Comparison of ENCODE assay signal across 27 cellular contexts in the genomic region with DNA sequence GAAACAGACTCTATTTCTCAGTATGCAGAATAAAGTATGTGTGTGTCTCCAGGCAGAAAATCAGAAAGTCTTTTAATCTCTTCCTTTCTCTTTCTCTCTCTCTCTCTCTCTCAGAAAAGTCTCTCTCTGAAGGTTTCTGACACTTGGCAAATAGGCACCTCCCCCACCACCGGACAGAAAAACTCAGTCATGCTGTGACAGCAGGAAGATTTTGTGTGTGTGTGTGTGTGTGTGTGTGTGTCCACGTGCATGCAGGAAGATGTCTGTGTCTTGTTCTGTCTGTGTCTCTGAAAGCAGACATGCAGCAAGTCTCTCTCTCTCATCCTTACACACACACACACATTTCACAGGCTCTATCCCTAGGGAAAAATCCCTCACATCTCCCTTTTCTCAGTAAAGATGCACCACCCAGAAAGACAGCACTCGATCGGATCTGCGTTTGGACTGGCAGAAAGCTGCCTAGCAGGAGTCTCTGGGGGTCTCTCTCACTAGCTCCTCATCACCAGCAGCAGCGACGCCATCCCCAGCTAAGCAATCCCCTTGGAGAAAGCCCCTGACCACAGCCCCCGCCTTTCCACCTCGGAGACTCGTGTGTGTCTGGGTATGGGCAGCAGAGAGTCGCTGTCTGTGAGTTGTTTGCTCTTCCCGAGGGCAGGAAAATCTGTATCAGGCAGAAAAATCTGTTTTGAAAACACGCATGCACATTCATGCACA.
DNase-seq lines count a peak whose midpoint lies in the region; ATAC-seq and TF ChIP-seq lines count a peak whose summit lies in the region.
"Had no signal": no experiment of that assay in that cellular context is flagged by ENCODE, and none has a peak within 500 bp of the region (broad histone marks: within the 10 kb centered on the region; RNA-seq: fewer than 3 reads in every experiment).

No MANE protein-coding gene starts in this region.

- no peak for TF ChIP-seq CTCF in breast epithelium (IDR thresholded peaks at IDR 0.05)

- H3K27me3 Mint-ChIP-seq in activated T-cell treated with anti-CD3 and anti-CD28 coated beads, Interleukin-2, amount 50 U/mL, for 72 hours (ENCODE audit: low read depth): no peaks in the 10 kb centered on the region
- H3K27me3 Mint-ChIP-seq: CD4-positive, alpha-beta T cell had no signal

- H3K4me1 Mint-ChIP-seq in activated T-cell treated with anti-CD3 and anti-CD28 coated beads, Interleukin-2, amount 50 U/mL, for 72 hours (ENCODE audit: low read depth): no peaks in the 10 kb centered on the region
- H3K4me1 Mint-ChIP-seq: activated B cell treated with CpG ODN at 0.5 μM for 24 hours; stimulated activated memory B cell treated with anti-CD40 and anti-IgM and Interleukin-4, amounts not matched to agents 10 μg/mL and 1 μg/mL and 100 μg/mL, for 72 hours had no signal

- peak overlapping the region; percentile 32 for H3K4me3 ChIP-seq in endocrine pancreas (ENCODE audit: control insufficient read depth, insufficient read depth, low read length)
- H3K4me3 ChIP-seq in breast epithelium: no peak overlapping the region
- H3K4me3 ChIP-seq: gastroesophageal sphincter, MG63, mucosa of descending colon, SJSA1 had no signal

- peak; percentile 27 for DNase-seq in NCI-H2171 treated with DMSO at 0.1 percent for 48 hours (lab: John Stamatoyannopoulos, UW)
- no peak for DNase-seq in NCI-H2171 (lab: John Stamatoyannopoulos, UW)
- DNase-seq in stimulated activated CD4-positive, alpha-beta T cell treated with anti-CD3 and anti-CD28 coated beads, Interleukin-15, amount 100 ng/mL, for 24 hours: peak; percentile 18
- no peak for DNase-seq in stimulated activated CD4-positive, alpha-beta T cell treated with anti-CD3 and anti-CD28 coated beads, Interleukin-4, amount 100 ng/mL, for 1 hour
- no peak for DNase-seq in activated T-cell treated with anti-CD3 and anti-CD28 coated beads, Interleukin-2, amount 50 U/mL, for 72 hours
- no peak for DNase-seq in breast epithelium (ENCODE audit: low spot score in 2 of 2)
- DNase-seq: 8988T; activated B cell treated with CpG ODN at 0.5 μM for 24 hours; anterior cingulate cortex; CD4-positive, alpha-beta T cell; hippocampal formation; left cardiac atrium; MG63; mucosa of descending colon; natural killer cell; NCI-H1105; NCI-H2029; NCI-H345; NCI-H748 treated with DMSO at 0.1 percent for 48 hours; trophoblast cell had no signal

- intact Hi-C loops in breast epithelium (cut with DNase I; ENCODE audit: low total_unique reads): no loop called here

- H3K36me3 ChIP-seq in endocrine pancreas (ENCODE audit: control insufficient read depth, insufficient read depth, low read length): no peaks in the 10 kb centered on the region
- H3K36me3 ChIP-seq in breast epithelium: no peaks in the 10 kb centered on the region
- H3K36me3 ChIP-seq: gastroesophageal sphincter, MG63, SJSA1 had no signal

- no peak overlapping the region for H3K27ac ChIP-seq in breast epithelium
- H3K27ac ChIP-seq: gastroesophageal sphincter, KMS-11, SJSA1 had no signal

- H3K27ac Mint-ChIP-seq in activated T-cell treated with anti-CD3 and anti-CD28 coated beads, Interleukin-2, amount 50 U/mL, for 72 hours: no peak overlapping the region
- H3K27ac Mint-ChIP-seq: activated B cell treated with CpG ODN at 0.5 μM for 24 hours; CD4-positive, alpha-beta T cell; natural killer cell; stimulated activated memory B cell treated with anti-CD40 and anti-IgM and Interleukin-4, amounts not matched to agents 10 μg/mL and 1 μg/mL and 100 μg/mL, for 72 hours had no signal

- H3K4me3 Mint-ChIP-seq in activated T-cell treated with anti-CD3 and anti-CD28 coated beads, Interleukin-2, amount 50 U/mL, for 72 hours: no peak overlapping the region
- H3K4me3 Mint-ChIP-seq: activated B cell treated with CpG ODN at 0.5 μM for 24 hours; CD4-positive, alpha-beta T cell; natural killer cell; stimulated activated memory B cell treated with anti-CD40 and anti-IgM and Interleukin-4, amounts not matched to agents 10 μg/mL and 1 μg/mL and 100 μg/mL, for 72 hours had no signal

- peaks cover 6% of the 10 kb centered on the region for H3K4me1 ChIP-seq in endocrine pancreas (ENCODE audit: control insufficient read depth, insufficient read depth, low read length)
- H3K4me1 ChIP-seq in breast epithelium: peaks cover 0 to under 1% of the 10 kb centered on the region in 2 donors
- H3K4me1 ChIP-seq: SJSA1 had no signal

- H3K9me3 Mint-ChIP-seq in activated T-cell treated with anti-CD3 and anti-CD28 coated beads, Interleukin-2, amount 50 U/mL, for 72 hours: no peaks in the 10 kb centered on the region
- H3K9me3 Mint-ChIP-seq: activated B cell treated with CpG ODN at 0.5 μM for 24 hours; CD4-positive, alpha-beta T cell; natural killer cell; stimulated activated memory B cell treated with anti-CD40 and anti-IgM and Interleukin-4, amounts not matched to agents 10 μg/mL and 1 μg/mL and 100 μg/mL, for 72 hours had no signal

- H3K36me3 Mint-ChIP-seq in activated T-cell treated with anti-CD3 and anti-CD28 coated beads, Interleukin-2, amount 50 U/mL, for 72 hours (ENCODE audit: insufficient read depth in 2 of 2): no peaks in the 10 kb centered on the region
- H3K36me3 Mint-ChIP-seq: natural killer cell; stimulated activated memory B cell treated with anti-CD40 and anti-IgM and Interleukin-4, amounts not matched to agents 10 μg/mL and 1 μg/mL and 100 μg/mL, for 72 hours had no signal

- TF ChIP-seq POLR2A in breast epithelium (IDR thresholded peaks at IDR 0.05): no peak

- H3K9me3 ChIP-seq in endocrine pancreas (ENCODE audit: control insufficient read depth, low read length): no peaks in the 10 kb centered on the region
- H3K9me3 ChIP-seq in breast epithelium: no peaks in the 10 kb centered on the region
- H3K9me3 ChIP-seq: gastroesophageal sphincter, MG63, mucosa of descending colon, SJSA1 had no signal

- peak overlapping the region; percentile 67 for H3K9ac ChIP-seq in endocrine pancreas (ENCODE audit: control insufficient read depth, insufficient read depth, low read length)
- H3K9ac ChIP-seq: KMS-11 had no signal

- no peaks in the 10 kb centered on the region for H3K27me3 ChIP-seq in endocrine pancreas (ENCODE audit: control insufficient read depth, insufficient read depth, low read length)
- H3K27me3 ChIP-seq in breast epithelium: peaks cover 0 to 25% of the 10 kb centered on the region in 2 donors

- no peak for ATAC-seq in GM21381 (IDR thresholded peaks at IDR 0.05; ENCODE audit: unreplicated experiment)
- ATAC-seq in activated T-cell treated with anti-CD3 and anti-CD28 coated beads, Interleukin-2, amount 50 U/mL, for 72 hours (replicated peaks in 1 of 2): no peak
- ATAC-seq: gastroesophageal sphincter; HCT116; left cardiac atrium; mucosa of descending colon; natural killer cell; stimulated activated memory B cell treated with anti-CD40 and anti-IgM and Interleukin-4, amounts not matched to agents 10 μg/mL and 1 μg/mL and 100 μg/mL, for 72 hours had no signal

Comparison
In these comparisons a context has a peak if more than half of its experiments do, and no peak if none do; other contexts are left out.
1. DNase-seq: peak in NCI-H2171 treated with DMSO at 0.1 percent for 48 hours (single experiment) and stimulated activated CD4-positive, alpha-beta T cell treated with anti-CD3 and anti-CD28 coated beads, Interleukin-15, amount 100 ng/mL, for 24 hours (single experiment); none in NCI-H2171 (single experiment), stimulated activated CD4-positive, alpha-beta T cell treated with anti-CD3 and anti-CD28 coated beads, Interleukin-4, amount 100 ng/mL, for 1 hour (single experiment), activated T-cell treated with anti-CD3 and anti-CD28 coated beads, Interleukin-2, amount 50 U/mL, for 72 hours (0 of 2) and breast epithelium (0 of 2).